Comparison of ENCODE assay signal across 1 cellular context in genomic region chr16:12120982-12121652, GRCh38.
TF ChIP-seq lines count a peak whose summit lies in the region.

No MANE protein-coding gene starts in this region.

TF ChIP-seq in GM23338, 12 proteins besides CTCF, POLR2A, EP300 and RAD21 (continued from another document):
- TF ChIP-seq, protein P1, sequence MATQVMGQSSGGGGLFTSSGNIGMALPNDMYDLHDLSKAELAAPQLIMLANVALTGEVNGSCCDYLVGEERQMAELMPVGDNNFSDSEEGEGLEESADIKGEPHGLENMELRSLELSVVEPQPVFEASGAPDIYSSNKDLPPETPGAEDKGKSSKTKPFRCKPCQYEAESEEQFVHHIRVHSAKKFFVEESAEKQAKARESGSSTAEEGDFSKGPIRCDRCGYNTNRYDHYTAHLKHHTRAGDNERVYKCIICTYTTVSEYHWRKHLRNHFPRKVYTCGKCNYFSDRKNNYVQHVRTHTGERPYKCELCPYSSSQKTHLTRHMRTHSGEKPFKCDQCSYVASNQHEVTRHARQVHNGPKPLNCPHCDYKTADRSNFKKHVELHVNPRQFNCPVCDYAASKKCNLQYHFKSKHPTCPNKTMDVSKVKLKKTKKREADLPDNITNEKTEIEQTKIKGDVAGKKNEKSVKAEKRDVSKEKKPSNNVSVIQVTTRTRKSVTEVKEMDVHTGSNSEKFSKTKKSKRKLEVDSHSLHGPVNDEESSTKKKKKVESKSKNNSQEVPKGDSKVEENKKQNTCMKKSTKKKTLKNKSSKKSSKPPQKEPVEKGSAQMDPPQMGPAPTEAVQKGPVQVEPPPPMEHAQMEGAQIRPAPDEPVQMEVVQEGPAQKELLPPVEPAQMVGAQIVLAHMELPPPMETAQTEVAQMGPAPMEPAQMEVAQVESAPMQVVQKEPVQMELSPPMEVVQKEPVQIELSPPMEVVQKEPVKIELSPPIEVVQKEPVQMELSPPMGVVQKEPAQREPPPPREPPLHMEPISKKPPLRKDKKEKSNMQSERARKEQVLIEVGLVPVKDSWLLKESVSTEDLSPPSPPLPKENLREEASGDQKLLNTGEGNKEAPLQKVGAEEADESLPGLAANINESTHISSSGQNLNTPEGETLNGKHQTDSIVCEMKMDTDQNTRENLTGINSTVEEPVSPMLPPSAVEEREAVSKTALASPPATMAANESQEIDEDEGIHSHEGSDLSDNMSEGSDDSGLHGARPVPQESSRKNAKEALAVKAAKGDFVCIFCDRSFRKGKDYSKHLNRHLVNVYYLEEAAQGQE (IDR thresholded peaks at IDR 0.05; ENCODE audit: unreplicated experiment): no peak
- no peak for TF ChIP-seq ZNF114 (CRISPR knock-in tag; IDR thresholded peaks at IDR 0.05)
- TF ChIP-seq JUNB (IDR thresholded peaks at IDR 0.05; ENCODE audit: unreplicated experiment): no peak
- TF ChIP-seq POLR2AphosphoS5 (IDR thresholded peaks at IDR 0.05; ENCODE audit: low read depth): no peak
- no peak for TF ChIP-seq STAT1 (IDR thresholded peaks at IDR 0.05; ENCODE audit: unreplicated experiment)
- TF ChIP-seq EZH2phosphoT487 (IDR thresholded peaks at IDR 0.05; ENCODE audit: unreplicated experiment): no peak
- TF ChIP-seq CREB1 (CRISPR knock-in tag; IDR thresholded peaks at IDR 0.05; ENCODE audit: low read depth): no peak
- TF ChIP-seq ZNF331 (CRISPR knock-in tag; IDR thresholded peaks at IDR 0.05; ENCODE audit: low read depth): no peak
- no peak for TF ChIP-seq NANOG (IDR thresholded peaks at IDR 0.05; ENCODE audit: borderline replicate concordance)
- TF ChIP-seq ETS1 (IDR thresholded peaks at IDR 0.05): no peak
TF ChIP-seq in GM23338: peak in this region for 0.
